Comparison of ENCODE assay signal across 1 cellular context in genomic region chr11:93192163-93192562, GRCh38.
TF ChIP-seq lines count a peak whose summit lies in the region.

No MANE protein-coding gene starts in this region.

TF ChIP-seq in H1, 55 proteins besides CTCF, POLR2A, EP300 and RAD21:
- no peak for TF ChIP-seq SP4 (IDR thresholded peaks at IDR 0.05; ENCODE audit: low read length)
- 0 out of 2 replicates have a peak, but pooled peaks have one; percentile 24 for TF ChIP-seq SP1 (IDR thresholded peaks at IDR 0.05; ENCODE audit: low read depth, low read length)
- no peak for TF ChIP-seq KDM5A (IDR thresholded peaks at IDR 0.05; ENCODE audit: low read length)
- no peak for TF ChIP-seq RXRA (IDR thresholded peaks at IDR 0.05; ENCODE audit: insufficient read depth, low read depth, low read length)
- TF ChIP-seq TEAD4 (IDR thresholded peaks at IDR 0.05; ENCODE audit: low read depth, low read length), result no peak
